ENCODE assay signal across 7 cellular contexts in genomic region chr4:143558823-143559756, GRCh38. TPM values are rescaled to one million over a fixed set of nuclear protein-coding genes. Genes with fewer than 3 reads are reported as not detected.
DNase-seq lines count a peak whose midpoint lies in the region; ATAC-seq and TF ChIP-seq lines count a peak whose summit lies in the region.

No MANE protein-coding gene starts in this region.

- peak; percentile 85 for DNase-seq in NCI-H345 (lab: John Stamatoyannopoulos, UW)
- peak; percentile 73 for DNase-seq in activated CD8-positive, alpha-beta T cell treated with anti-CD3 and anti-CD28 coated beads for 36 hours
- DNase-seq in effector memory CD4-positive, alpha-beta T cell = peak; percentile 43 to 70 (median 54)
- DNase-seq in lung microvascular endothelial cell (ENCODE audit: low read depth in 2 of 2) = peak; percentile 63 to 91
- peak; percentile 59 for DNase-seq in stimulated activated CD8-positive, alpha-beta memory T cell treated with anti-CD3 and anti-CD28 coated beads, Interleukin-12 subunit alpha, Interleukin-12 subunit beta, amount 100 ng/mL, for 1 hour (ENCODE audit: low read depth)

- CTCF ChIA-PET in activated CD8-positive, alpha-beta T cell treated with anti-CD3 and anti-CD28 coated beads for 36 hours (lab: Charles Lee) = interaction anchor here (0.7 to 2.8 kb wide), 11 partner anchors 9 to 585 kb away, joined by 3 to 22 read pairs (median 4); partner anchors contain the start of gene SMARCA5

- H3K36me3 ChIP-seq in effector memory CD4-positive, alpha-beta T cell (ENCODE audit: control insufficient read depth, insufficient read depth, low read length) = peaks cover 8% of the 10 kb centered on the region

- POLR2A ChIA-PET in activated CD8-positive, alpha-beta T cell treated with anti-CD3 and anti-CD28 coated beads for 36 hours (lab: Charles Lee) = interaction anchor here (0.6 to 1.1 kb wide), 2 partner anchors 9 to 1574 kb away, joined by 4 to 6 read pairs; no protein-coding TSS in a partner anchor

- H3K27me3 Mint-ChIP-seq in activated CD8-positive, alpha-beta T cell treated with anti-CD3 and anti-CD28 coated beads for 36 hours = no peaks in the 10 kb centered on the region

- H3K4me1 Mint-ChIP-seq in activated CD8-positive, alpha-beta T cell treated with anti-CD3 and anti-CD28 coated beads for 36 hours (ENCODE audit: low read depth) = peaks cover 27% of the 10 kb centered on the region

- peak overlapping the region; percentile 71 for H3K4me3 ChIP-seq in effector memory CD4-positive, alpha-beta T cell (ENCODE audit: insufficient read depth, low read depth, low read length, poor library complexity, severe bottlenecking)

- no peaks in the 10 kb centered on the region for H3K9me3 Mint-ChIP-seq in activated CD8-positive, alpha-beta T cell treated with anti-CD3 and anti-CD28 coated beads for 36 hours

- intact Hi-C loops in activated CD8-positive, alpha-beta T cell treated with anti-CD3 and anti-CD28 coated beads for 36 hours (cut with micrococcal nuclease) = no loop called here

- H3K27ac ChIP-seq in effector memory CD4-positive, alpha-beta T cell (ENCODE audit: insufficient read depth, low read length, poor library complexity, severe bottlenecking) = peak overlapping the region; percentile 61

- no peaks in the 10 kb centered on the region for H3K27me3 ChIP-seq in effector memory CD4-positive, alpha-beta T cell (replicated peaks; ENCODE audit: control insufficient read depth, insufficient read depth, low read length, poor library complexity, severe bottlenecking)

- ATAC-seq in GM18511 (IDR thresholded peaks at IDR 0.05; ENCODE audit: unreplicated experiment) (peak; percentile 82), HG03025 (IDR thresholded peaks at IDR 0.05; ENCODE audit: low FRiP score, unreplicated experiment) (peak; percentile 90)
- peak; percentile 84 for ATAC-seq in activated CD8-positive, alpha-beta T cell treated with anti-CD3 and anti-CD28 coated beads for 36 hours

- H3K4me1 ChIP-seq in effector memory CD4-positive, alpha-beta T cell (ENCODE audit: control insufficient read depth, insufficient read depth, low read length, poor library complexity, severe bottlenecking) = peaks cover 6% of the 10 kb centered on the region

- H3K9me3 ChIP-seq in effector memory CD4-positive, alpha-beta T cell (ENCODE audit: control insufficient read depth, low read length) = no peaks in the 10 kb centered on the region

- peak overlapping the region; percentile 81 for H3K27ac Mint-ChIP-seq in activated CD8-positive, alpha-beta T cell treated with anti-CD3 and anti-CD28 coated beads for 36 hours

- peak; percentile 52 for TF ChIP-seq CTCF in activated CD8-positive, alpha-beta T cell treated with anti-CD3 and anti-CD28 coated beads for 36 hours (IDR thresholded peaks at IDR 0.05)

- peaks cover 9% of the 10 kb centered on the region for H3K36me3 Mint-ChIP-seq in activated CD8-positive, alpha-beta T cell treated with anti-CD3 and anti-CD28 coated beads for 36 hours (ENCODE audit: low read depth)

- peak overlapping the region; percentile 77 for H3K4me3 Mint-ChIP-seq in activated CD8-positive, alpha-beta T cell treated with anti-CD3 and anti-CD28 coated beads for 36 hours

RNA-seq across cellular contexts. Expression of gene SMARCA5, which starts 45.6 kb away (rescaled TPM):
- 10 to 100 TPM; 61.2 to 62.1 TPM for total RNA-seq in activated CD8-positive, alpha-beta T cell treated with anti-CD3 and anti-CD28 coated beads for 36 hours
- total RNA-seq in lung microvascular endothelial cell = 45.3 and 53.0 TPM in 2 replicates

Comparison
In these comparisons a context has a peak if more than half of its experiments do, and no peak if none do; other contexts are left out.
1. Peak in every context shown above with its lines: DNase-seq, ATAC-seq, H3K4me3 ChIP-seq and H3K27ac ChIP-seq.